In genomic region chr6:147106759-147107401, GRCh38 we compare ENCODE assay signal across 16 cellular contexts.
DNase-seq lines count a peak whose midpoint lies in the region; ATAC-seq and TF ChIP-seq lines count a peak whose summit lies in the region.
"Had no signal": no experiment of that assay in that cellular context is flagged by ENCODE, and none has a peak within 500 bp of the region (broad histone marks: within the 10 kb centered on the region; RNA-seq: fewer than 3 reads in every experiment).

No MANE protein-coding gene starts in this region.

- in situ Hi-C loops in KBM-7 (cut with MboI; ENCODE audit: low pct_unique_long_range_greater_than_20kb, low sequenced_read_pairs) = no loop called here

- peak overlapping the region; percentile 22 for H3K4me3 Mint-ChIP-seq in activated naive CD8-positive, alpha-beta T cell treated with anti-CD3 and anti-CD28 coated beads, Interleukin-2, amount 10 ng/mL, durations not matched to agents 7 days and 5 days
- H3K4me3 Mint-ChIP-seq in activated naive CD8-positive, alpha-beta T cell treated with anti-CD3 and anti-CD28 coated beads for 36 hours = no peak overlapping the region
- no peak overlapping the region for H3K4me3 Mint-ChIP-seq in activated T-helper 1 cell treated with anti-CD3 and anti-CD28 coated beads, Interleukin-12 subunit alpha, Interleukin-12 subunit beta, Interleukin-2, Interleukin-4 antibody, amounts not matched to agents 30 ng/mL and 10 ng/mL and 1 ng/mL, durations not matched to agents 14 hours and 24 hours and 36 hours
- no peak overlapping the region for H3K4me3 Mint-ChIP-seq in type B pancreatic cell
- H3K4me3 Mint-ChIP-seq: activated T-helper 17 cell treated with anti-CD3 and anti-CD28 coated beads, Interleukin-2, amount 50 U/mL, for 72 hours; nephron had no signal

- ATAC-seq in activated naive CD8-positive, alpha-beta T cell treated with anti-CD3 and anti-CD28 coated beads, Interleukin-2, amount 10 ng/mL, durations not matched to agents 7 days and 5 days (ENCODE audit: low read depth) = no peak
- ATAC-seq: activated T-helper 17 cell treated with anti-CD3 and anti-CD28 coated beads, Interleukin-2, amount 50 U/mL, for 72 hours had no signal

- no peak for TF ChIP-seq CTCF in type B pancreatic cell (conservative IDR thresholded peaks at IDR 0.05)

- intact Hi-C loops in activated T-helper 1 cell treated with anti-CD3 and anti-CD28 coated beads, Interleukin-12 subunit alpha, Interleukin-12 subunit beta, Interleukin-2, Interleukin-4 antibody, amounts not matched to agents 30 ng/mL and 10 ng/mL and 1 ng/mL, durations not matched to agents 14 hours and 24 hours and 36 hours (cut with micrococcal nuclease) = no loop called here

- peaks cover 23% of the 10 kb centered on the region for H3K4me1 Mint-ChIP-seq in activated naive CD8-positive, alpha-beta T cell treated with anti-CD3 and anti-CD28 coated beads, Interleukin-2, amount 10 ng/mL, durations not matched to agents 7 days and 5 days
- H3K4me1 Mint-ChIP-seq in activated naive CD8-positive, alpha-beta T cell treated with anti-CD3 and anti-CD28 coated beads for 36 hours = peaks cover 35% of the 10 kb centered on the region
- H3K4me1 Mint-ChIP-seq in activated T-helper 1 cell treated with anti-CD3 and anti-CD28 coated beads, Interleukin-12 subunit alpha, Interleukin-12 subunit beta, Interleukin-2, Interleukin-4 antibody, amounts not matched to agents 30 ng/mL and 10 ng/mL and 1 ng/mL, durations not matched to agents 14 hours and 24 hours and 36 hours (ENCODE audit: low read depth) = peaks cover 26% of the 10 kb centered on the region
- H3K4me1 Mint-ChIP-seq in type B pancreatic cell (ENCODE audit: unreplicated experiment) = peaks cover 3% of the 10 kb centered on the region

- no peak for DNase-seq in activated naive CD8-positive, alpha-beta T cell treated with anti-CD3 and anti-CD28 coated beads, Interleukin-2, amount 10 ng/mL, durations not matched to agents 7 days and 5 days
- DNase-seq in activated naive CD8-positive, alpha-beta T cell treated with anti-CD3 and anti-CD28 coated beads for 36 hours = no peak
- DNase-seq in SKM-1 (lab: John Stamatoyannopoulos, UW; ENCODE audit: unreplicated experiment) = peak; percentile 6
- peak; percentile 34 for DNase-seq in fibroblast of the conjunctiva (ENCODE audit: low read depth)
- no peak for DNase-seq in KBM-7
- no peak for DNase-seq in stimulated activated CD4-positive, alpha-beta T cell treated with anti-CD3 and anti-CD28 coated beads, Interleukin-4, amount 100 ng/mL, for 24 hours
- no peak for DNase-seq in activated T-helper 1 cell treated with anti-CD3 and anti-CD28 coated beads, Interleukin-12 subunit alpha, Interleukin-12 subunit beta, Interleukin-2, Interleukin-4 antibody, amounts not matched to agents 30 ng/mL and 10 ng/mL and 1 ng/mL, durations not matched to agents 14 hours and 24 hours and 36 hours (ENCODE audit: low spot score)
- DNase-seq in type B pancreatic cell (ENCODE audit: extremely low spot score, unreplicated experiment) = no peak
- DNase-seq: activated CD4-positive, CD25-positive, alpha-beta regulatory T cell treated with anti-CD3 and anti-CD28 coated beads, Interleukin-2, amount 50 U/mL, for 72 hours; esophagus squamous epithelium; kidney glomerular epithelial cell; NCI-H1092 treated with DMSO at 0.1 percent for 48 hours; NCI-H510A treated with DMSO at 0.1 percent for 48 hours; SJCRH30 had no signal

- no peaks in the 10 kb centered on the region for H3K27me3 Mint-ChIP-seq in activated naive CD8-positive, alpha-beta T cell treated with anti-CD3 and anti-CD28 coated beads, Interleukin-2, amount 10 ng/mL, durations not matched to agents 7 days and 5 days
- H3K27me3 Mint-ChIP-seq in activated naive CD8-positive, alpha-beta T cell treated with anti-CD3 and anti-CD28 coated beads for 36 hours = no peaks in the 10 kb centered on the region
- H3K27me3 Mint-ChIP-seq in activated T-helper 1 cell treated with anti-CD3 and anti-CD28 coated beads, Interleukin-12 subunit alpha, Interleukin-12 subunit beta, Interleukin-2, Interleukin-4 antibody, amounts not matched to agents 30 ng/mL and 10 ng/mL and 1 ng/mL, durations not matched to agents 14 hours and 24 hours and 36 hours (ENCODE audit: insufficient read depth) = no peaks in the 10 kb centered on the region
- H3K27me3 Mint-ChIP-seq in type B pancreatic cell = no peaks in the 10 kb centered on the region
- H3K27me3 Mint-ChIP-seq: activated T-helper 17 cell treated with anti-CD3 and anti-CD28 coated beads, Interleukin-2, amount 50 U/mL, for 72 hours had no signal

- peaks cover 9% of the 10 kb centered on the region for H3K36me3 Mint-ChIP-seq in activated naive CD8-positive, alpha-beta T cell treated with anti-CD3 and anti-CD28 coated beads, Interleukin-2, amount 10 ng/mL, durations not matched to agents 7 days and 5 days
- H3K36me3 Mint-ChIP-seq in activated naive CD8-positive, alpha-beta T cell treated with anti-CD3 and anti-CD28 coated beads for 36 hours = no peaks in the 10 kb centered on the region
- no peaks in the 10 kb centered on the region for H3K36me3 Mint-ChIP-seq in activated T-helper 1 cell treated with anti-CD3 and anti-CD28 coated beads, Interleukin-12 subunit alpha, Interleukin-12 subunit beta, Interleukin-2, Interleukin-4 antibody, amounts not matched to agents 30 ng/mL and 10 ng/mL and 1 ng/mL, durations not matched to agents 14 hours and 24 hours and 36 hours (ENCODE audit: low read depth)
- no peaks in the 10 kb centered on the region for H3K36me3 Mint-ChIP-seq in type B pancreatic cell

- H3K9me3 Mint-ChIP-seq in activated naive CD8-positive, alpha-beta T cell treated with anti-CD3 and anti-CD28 coated beads, Interleukin-2, amount 10 ng/mL, durations not matched to agents 7 days and 5 days = peaks cover under 1% of the 10 kb centered on the region
- H3K9me3 Mint-ChIP-seq in activated naive CD8-positive, alpha-beta T cell treated with anti-CD3 and anti-CD28 coated beads for 36 hours = no peaks in the 10 kb centered on the region
- no peaks in the 10 kb centered on the region for H3K9me3 Mint-ChIP-seq in activated T-helper 1 cell treated with anti-CD3 and anti-CD28 coated beads, Interleukin-12 subunit alpha, Interleukin-12 subunit beta, Interleukin-2, Interleukin-4 antibody, amounts not matched to agents 30 ng/mL and 10 ng/mL and 1 ng/mL, durations not matched to agents 14 hours and 24 hours and 36 hours
- H3K9me3 Mint-ChIP-seq in type B pancreatic cell = no peaks in the 10 kb centered on the region
- H3K9me3 Mint-ChIP-seq: activated T-helper 17 cell treated with anti-CD3 and anti-CD28 coated beads, Interleukin-2, amount 50 U/mL, for 72 hours; nephron had no signal

- no peak overlapping the region for H3K27ac Mint-ChIP-seq in activated naive CD8-positive, alpha-beta T cell treated with anti-CD3 and anti-CD28 coated beads, Interleukin-2, amount 10 ng/mL, durations not matched to agents 7 days and 5 days
- H3K27ac Mint-ChIP-seq in activated naive CD8-positive, alpha-beta T cell treated with anti-CD3 and anti-CD28 coated beads for 36 hours = no peak overlapping the region
- H3K27ac Mint-ChIP-seq in activated T-helper 1 cell treated with anti-CD3 and anti-CD28 coated beads, Interleukin-12 subunit alpha, Interleukin-12 subunit beta, Interleukin-2, Interleukin-4 antibody, amounts not matched to agents 30 ng/mL and 10 ng/mL and 1 ng/mL, durations not matched to agents 14 hours and 24 hours and 36 hours = no peak overlapping the region
- no peak overlapping the region for H3K27ac Mint-ChIP-seq in type B pancreatic cell
- H3K27ac Mint-ChIP-seq: activated T-helper 17 cell treated with anti-CD3 and anti-CD28 coated beads, Interleukin-2, amount 50 U/mL, for 72 hours; nephron had no signal

- POLR2A ChIA-PET in activated naive CD8-positive, alpha-beta T cell treated with anti-CD3 and anti-CD28 coated beads, Interleukin-2, amount 10 ng/mL, durations not matched to agents 7 days and 5 days (lab: Charles Lee) = no interaction called here

Comparison
In these comparisons a context has a peak if more than half of its experiments do, and no peak if none do; other contexts are left out.
1. DNase-seq: peak in SKM-1 (single experiment) and fibroblast of the conjunctiva (single experiment); none in activated naive CD8-positive, alpha-beta T cell treated with anti-CD3 and anti-CD28 coated beads, Interleukin-2, amount 10 ng/mL, durations not matched to agents 7 days and 5 days (single experiment), activated naive CD8-positive, alpha-beta T cell treated with anti-CD3 and anti-CD28 coated beads for 36 hours (single experiment), KBM-7 (single experiment), stimulated activated CD4-positive, alpha-beta T cell treated with anti-CD3 and anti-CD28 coated beads, Interleukin-4, amount 100 ng/mL, for 24 hours (single experiment), activated T-helper 1 cell treated with anti-CD3 and anti-CD28 coated beads, Interleukin-12 subunit alpha, Interleukin-12 subunit beta, Interleukin-2, Interleukin-4 antibody, amounts not matched to agents 30 ng/mL and 10 ng/mL and 1 ng/mL, durations not matched to agents 14 hours and 24 hours and 36 hours (single experiment) and type B pancreatic cell (single experiment).